Comparison of ENCODE assay signal across 20 cellular contexts in genomic region chrX:136154998-136155397, GRCh38. TPM values are rescaled to one million over a fixed set of nuclear protein-coding genes. Genes with fewer than 3 reads are reported as not detected.
DNase-seq lines count a peak whose midpoint lies in the region; ATAC-seq, FAIRE-seq and TF ChIP-seq lines count a peak whose summit lies in the region.
"Had no signal": no experiment of that assay in that cellular context is flagged by ENCODE, and none has a peak within 500 bp of the region (broad histone marks: within the 10 kb centered on the region; RNA-seq: fewer than 3 reads in every experiment).

No MANE protein-coding gene starts in this region.

- TF ChIP-seq CTCF in esophagus squamous epithelium (IDR thresholded peaks at IDR 0.05): no peak
- no peak for TF ChIP-seq CTCF in sigmoid colon (IDR thresholded peaks at IDR 0.05)
- no peak for TF ChIP-seq CTCF in uterus (IDR thresholded peaks at IDR 0.05)
- no peak for TF ChIP-seq CTCF in HepG2 (CRISPR knock-in tag; IDR thresholded peaks at IDR 0.05)

- H2AFZ ChIP-seq in HepG2 (ENCODE audit: low read length): no peak overlapping the region

- no peaks in the 10 kb centered on the region for H3K79me2 ChIP-seq in HepG2 (ENCODE audit: insufficient read depth, low read length)

- ATAC-seq in right cardiac atrium (no peak), Right ventricle myocardium inferior (no peak), HepG2 (no peak)
- no peak for ATAC-seq in stimulated activated naive CD8-positive, alpha-beta T cell treated with anti-CD3 and anti-CD28 coated beads, Interleukin-15, Interleukin-2, amounts not matched to agents 100 U/mL and 50 U/mL, for 24 hours

- H3K9ac ChIP-seq in HepG2 (ENCODE audit: insufficient read depth, low read depth, low read length): no peak overlapping the region
- H3K9ac ChIP-seq: BLaER1 treated with 17β-estradiol and CSF1 and Interleukin-3, amounts not matched to agents 10 nM and 100 nM had no signal

- DNase-seq in right cardiac atrium (no peak), Right ventricle myocardium inferior (ENCODE audit: missing footprints) (no peak), esophagus squamous epithelium (lab: John Stamatoyannopoulos, UW) (no peak), sigmoid colon (no peak), uterus (no peak), HepG2 (ENCODE audit: low spot score) (no peak), ureter (ENCODE audit: low spot score) (no peak)
- no peak for DNase-seq in stimulated activated naive CD8-positive, alpha-beta T cell treated with anti-CD3 and anti-CD28 coated beads, Interleukin-15, Interleukin-2, amounts not matched to agents 100 U/mL and 50 U/mL, for 24 hours
- DNase-seq: CD8-positive, alpha-beta memory T cell; DMS79; H7; NCI-H1105 treated with DMSO at 0.1 percent for 48 hours; NCI-H1694 treated with DMSO at 0.1 percent for 48 hours; NCI-H2107; NCI-H226; NCI-H526 treated with DMSO at 0.1 percent for 48 hours; OCI-M1 had no signal

- no peak overlapping the region for H3K4me2 ChIP-seq in HepG2 (ENCODE audit: low read depth, low read length)
- H3K4me2 ChIP-seq: BLaER1 treated with 17β-estradiol and CSF1 and Interleukin-3, amounts not matched to agents 10 nM and 100 nM had no signal

- H3K36me3 ChIP-seq in esophagus squamous epithelium (no peaks in the 10 kb centered on the region), sigmoid colon (no peaks in the 10 kb centered on the region), uterus (no peaks in the 10 kb centered on the region), HepG2 (replicated peaks in 1 of 2; ENCODE audit: control insufficient read depth in 1 of 2, insufficient read depth in 2 of 2, low read length in 2 of 2) (no peaks in the 10 kb centered on the region)
- H3K36me3 ChIP-seq: BLaER1 treated with 17β-estradiol and CSF1 and Interleukin-3, amounts not matched to agents 10 nM and 100 nM had no signal

- CTCF ChIA-PET in HepG2 (lab: Yijun Ruan, JAX; ENCODE audit: low intra/inter-chr PET ratio, low total read pairs): no interaction called here

- H3K27ac ChIP-seq in right cardiac atrium (ENCODE audit: low read length) (peak overlapping the region; percentile 45), esophagus squamous epithelium (peak overlapping the region in 3 of 4 donors; percentile 52 to 90 (median 62)), sigmoid colon (peak overlapping the region; percentile 94 to 99 (median 97)), uterus (peak overlapping the region; percentile 67 to 73), HepG2 (ENCODE audit: extremely low read length, insufficient read depth, low read length) (no peak overlapping the region)
- H3K27ac ChIP-seq: BLaER1 treated with 17β-estradiol and CSF1 and Interleukin-3, amounts not matched to agents 10 nM and 100 nM had no signal

- no peak overlapping the region for H3K4me3 ChIP-seq in right cardiac atrium (ENCODE audit: low read length)
- H3K4me3 ChIP-seq in esophagus squamous epithelium: peak overlapping the region in 1 of 4 donors; percentile 19
- H3K4me3 ChIP-seq in sigmoid colon: peak overlapping the region in 1 of 4 donors; percentile 8
- H3K4me3 ChIP-seq in uterus: no peak overlapping the region
- H3K4me3 ChIP-seq in HepG2 (replicated peaks in 1 of 3; ENCODE audit: insufficient read depth in 1 of 3, low read depth in 2 of 3, low read length in 3 of 3): no peak overlapping the region
- H3K4me3 ChIP-seq: BLaER1 treated with 17β-estradiol and CSF1 and Interleukin-3, amounts not matched to agents 10 nM and 100 nM had no signal

- TF ChIP-seq EP300 in sigmoid colon (IDR thresholded peaks at IDR 0.05): no peak
- TF ChIP-seq EP300 in HepG2 (IDR thresholded peaks at IDR 0.05; ENCODE audit: low read depth in 2 of 2, low read length in 2 of 2): no peak
- TF ChIP-seq EP300 in HepG2 (CRISPR knock-in tag; IDR thresholded peaks at IDR 0.05; ENCODE audit: borderline replicate concordance): no peak

- FAIRE-seq in HepG2 (lab: Jason Lieb, UNC): no peak
- FAIRE-seq: A204.1, D721Med had no signal

- H3K27me3 ChIP-seq in right cardiac atrium (ENCODE audit: control insufficient read depth, insufficient read depth) (no peaks in the 10 kb centered on the region), esophagus squamous epithelium (no peaks in the 10 kb centered on the region), sigmoid colon (no peaks in the 10 kb centered on the region), uterus (no peaks in the 10 kb centered on the region), HepG2 (ENCODE audit: control insufficient read depth in 1 of 2, insufficient read depth in 2 of 2, low read length in 2 of 2) (no peaks in the 10 kb centered on the region; a peak in 1 of 5 replicates)

- peaks cover 11% of the 10 kb centered on the region for H3K4me1 ChIP-seq in right cardiac atrium (ENCODE audit: control insufficient read depth, insufficient read depth, low read length)
- H3K4me1 ChIP-seq in esophagus squamous epithelium: no peaks in the 10 kb centered on the region
- peaks cover 0 to 64% (median 13%) of the 10 kb centered on the region in 4 donors for H3K4me1 ChIP-seq in sigmoid colon
- H3K4me1 ChIP-seq in uterus: no peaks in the 10 kb centered on the region
- H3K4me1 ChIP-seq in HepG2 (ENCODE audit: insufficient read depth, low read length): no peaks in the 10 kb centered on the region

- intact Hi-C loops in right cardiac atrium (cut with DNase I) (loop anchor here in 1 of 4 donors (10.0 kb wide), 1 partner anchor 130 kb away; no protein-coding TSS in a partner anchor), Right ventricle myocardium inferior (cut with DNase I) (no loop called here), esophagus squamous epithelium (cut with DNase I) (no loop called here), sigmoid colon (cut with DNase I) (no loop called here), uterus (cut with DNase I; ENCODE audit: low total_unique reads) (no loop called here), HepG2 (cut with micrococcal nuclease; ENCODE audit: unreplicated experiment) (no loop called here)

- H3K9me3 ChIP-seq in right cardiac atrium (ENCODE audit: control insufficient read depth, low read length) (no peaks in the 10 kb centered on the region), esophagus squamous epithelium (no peaks in the 10 kb centered on the region), sigmoid colon (no peaks in the 10 kb centered on the region), uterus (no peaks in the 10 kb centered on the region), HepG2 (ENCODE audit: low read length) (no peaks in the 10 kb centered on the region)
- H3K9me3 ChIP-seq: BLaER1 treated with 17β-estradiol and CSF1 and Interleukin-3, amounts not matched to agents 10 nM and 100 nM had no signal

- WGBS in right cardiac atrium: 36% methylated on average over 5 of the region's 5 CpGs
- 31 to 62% methylated on average over 4 of the region's 5 CpGs for WGBS in esophagus squamous epithelium, 2 donors
- 28 to 68% methylated on average over 5 of the region's 5 CpGs for WGBS in sigmoid colon, 2 donors
- 40% methylated on average over 5 of the region's 5 CpGs for WGBS in HepG2 (ENCODE audit: low lambda C conversion rate)

- no peak for TF ChIP-seq POLR2A in esophagus squamous epithelium (IDR thresholded peaks at IDR 0.05)
- TF ChIP-seq POLR2A in sigmoid colon (IDR thresholded peaks at IDR 0.05): no peak
- TF ChIP-seq POLR2A in uterus (IDR thresholded peaks at IDR 0.05): no peak
- no peak for TF ChIP-seq POLR2A in HepG2 (IDR thresholded peaks at IDR 0.05; ENCODE audit: insufficient read depth in 1 of 2, low read depth in 2 of 2, low read length in 2 of 2)

- in situ Hi-C loops in HepG2 (cut with HindIII; ENCODE audit: extremely low pct_ligation_motif_present, low pct_unique_long_range_greater_than_20kb): no loop called here

- BruUV-seq in HepG2 (replicated peaks; lab: Mats Ljungman, UMichigan): no TSS peak

- POLR2A ChIA-PET in HepG2 (lab: Yijun Ruan, JAX): no interaction called here

- no peak for TF ChIP-seq RAD21 in HepG2 (CRISPR knock-in tag; IDR thresholded peaks at IDR 0.05)

- no peaks in the 10 kb centered on the region for H4K20me1 ChIP-seq in HepG2 (ENCODE audit: insufficient read depth, low read length)

TF ChIP-seq in HepG2, 621 proteins besides CTCF, POLR2A, EP300 and RAD21 (continues in another document):
- TF ChIP-seq ZNF614 (CRISPR knock-in tag; IDR thresholded peaks at IDR 0.05; ENCODE audit: borderline replicate concordance) (no peak), ZBTB42 (CRISPR knock-in tag; IDR thresholded peaks at IDR 0.05) (no peak), TCF7L2 (IDR thresholded peaks at IDR 0.05; ENCODE audit: low read depth, low read length) (no peak), SIX4 (CRISPR knock-in tag; IDR thresholded peaks at IDR 0.05) (no peak), CHD4 (IDR thresholded peaks at IDR 0.05; ENCODE audit: borderline replicate concordance, low read length) (no peak)

RNA-seq across cellular contexts. Expression of gene FHL1, which starts 7.7 kb away (rescaled TPM):
- total RNA-seq in right cardiac atrium (100 to 1,000 TPM; 255 to 871 (median 312) TPM), Right ventricle myocardium inferior (1,876 TPM), esophagus squamous epithelium (100 to 1,000 TPM in 2 of 4 donors, 10 to 100 TPM in 2; 17.1 to 509 (median 70.4) TPM), sigmoid colon (1,000 to 10,000 TPM in 3 of 4 donors, 100 to 1,000 TPM in 1; 701 to 1,465 (median 1,246) TPM), uterus (100 to 1,000 TPM; 279 to 745 (median 469) TPM), HepG2 (2016; rRNA removed; fragmentation: Illumina TruSeq; extraction: Trizol) (not detected in 2 replicates), ureter (248 TPM)
- polyA plus RNA-seq in right cardiac atrium (442 TPM), sigmoid colon (10 to 100 TPM; 27.0 to 73.3 (median 42.2) TPM), HepG2 (2011; rRNA removed) (0.24 and 0.33 TPM in 2 replicates)
- not detected in 2 replicates for total RNA-seq in HepG2 (2016; cell fraction: cytosol; rRNA removed; fragmentation: Illumina TruSeq; extraction: Trizol; ENCODE audit: low read depth)
- not detected in 2 replicates for total RNA-seq in HepG2 (2016; cell fraction: insoluble cytoplasmic fraction; rRNA removed; fragmentation: Illumina TruSeq; extraction: Trizol)
- not detected in 2 replicates for total RNA-seq in HepG2 (2016; cell fraction: membrane; rRNA removed; fragmentation: Illumina TruSeq; extraction: Trizol)
- not detected in 2 replicates for total RNA-seq in HepG2 (2016; cell fraction: nucleus; rRNA removed; fragmentation: Illumina TruSeq; extraction: Trizol)
- polyA plus RNA-seq in HepG2 (2011; cell fraction: cytosol; rRNA removed): 0.15 and 0.18 TPM in 2 replicates
- 0.14 and 0.18 TPM in 2 replicates for polyA plus RNA-seq in HepG2 (2011; cell fraction: nucleus; rRNA removed)
- 0.28 TPM in 1 of 2 replicates, not detected in the other for polyA plus RNA-seq in HepG2 (2012)
- polyA plus RNA-seq in HepG2 (2016; cell fraction: cytosol; fragmentation: Illumina TruSeq; extraction: Trizol; ENCODE audit: low read depth): not detected in 2 replicates
- polyA plus RNA-seq in HepG2 (2016; cell fraction: insoluble cytoplasmic fraction; fragmentation: Illumina TruSeq; extraction: Trizol; ENCODE audit: low read depth): 0.11 TPM in 1 of 2 replicates, not detected in the other
- polyA plus RNA-seq in HepG2 (2016; cell fraction: membrane; fragmentation: Illumina TruSeq; extraction: Trizol; ENCODE audit: low read depth): 0.07 TPM in 1 of 2 replicates, not detected in the other
- not detected in 2 replicates for polyA plus RNA-seq in HepG2 (2016; cell fraction: nucleus; fragmentation: Illumina TruSeq; extraction: Trizol; ENCODE audit: insufficient read depth, low read depth)
- polyA minus RNA-seq in HepG2 (2011; rRNA and poly(A)+ RNA removed; ENCODE audit: low replicate concordance): 1.0 and 84.7 TPM in 2 replicates
- 0.40 TPM in 1 of 2 replicates, not detected in the other for polyA minus RNA-seq in HepG2 (2011; cell fraction: cytosol; rRNA and poly(A)+ RNA removed)
- 0.62 and 0.90 TPM in 2 replicates for polyA minus RNA-seq in HepG2 (2011; cell fraction: nucleus; rRNA and poly(A)+ RNA removed)

Comparison
In these comparisons a context has a peak if more than half of its experiments do, and no peak if none do; other contexts are left out.
1. RNA of gene FHL1, which starts 7.7 kb away (total RNA-seq): 1,876 TPM in Right ventricle myocardium inferior (single experiment), 701 to 1,465 TPM in sigmoid colon, 279 to 745 TPM in uterus, 255 to 871 TPM in right cardiac atrium, 248 TPM in ureter (single experiment) and 17.1 to 509 TPM in esophagus squamous epithelium; not detected in HepG2; every median in the first group is over 10 times any median in the second.